13 cellular contexts compared by ENCODE assay signal in the genomic region with DNA sequence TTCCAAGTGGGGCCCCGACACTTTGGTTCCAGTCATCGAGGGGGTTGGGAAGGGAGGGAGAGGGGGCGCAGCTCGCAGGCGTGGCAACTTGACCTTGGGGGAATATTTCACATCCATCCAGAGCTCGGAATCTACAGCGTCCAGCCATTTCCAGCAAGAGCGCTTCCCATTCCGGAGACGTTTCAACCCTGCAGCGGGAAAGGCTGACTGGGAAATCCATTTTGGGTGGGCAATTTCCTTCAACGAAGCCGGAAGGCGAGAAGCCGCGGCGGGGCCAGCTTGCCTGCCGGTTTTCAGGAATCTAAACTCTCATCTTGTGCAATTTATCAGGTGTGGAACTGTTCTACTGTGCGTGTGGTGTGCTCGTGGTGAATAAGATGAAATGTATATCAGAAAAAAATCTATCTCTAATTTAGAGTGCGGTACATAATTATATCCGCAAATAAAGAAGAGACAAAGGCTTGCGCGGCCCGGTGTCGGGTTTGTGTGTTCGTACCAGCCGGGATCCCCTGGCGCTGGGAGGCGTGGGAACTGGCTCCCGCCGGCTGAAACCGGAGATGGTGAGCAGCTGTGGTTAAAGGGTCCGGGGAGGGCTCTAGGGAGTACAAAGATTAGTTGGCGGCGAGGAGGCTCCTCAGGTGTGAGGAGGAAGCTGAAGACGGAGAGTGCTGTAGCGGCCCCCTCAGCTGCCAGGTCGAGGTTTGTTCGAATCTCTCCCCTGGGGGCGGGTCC. TPM values are rescaled to one million over a fixed set of nuclear protein-coding genes. Genes with fewer than 3 reads are reported as not detected.
DNase-seq lines count a peak whose midpoint lies in the region; ATAC-seq and TF ChIP-seq lines count a peak whose summit lies in the region.
"Had no signal": no experiment of that assay in that cellular context is flagged by ENCODE, and none has a peak within 500 bp of the region (broad histone marks: within the 10 kb centered on the region; RNA-seq: fewer than 3 reads in every experiment).

No MANE protein-coding gene starts in this region.

- intact Hi-C loops in activated T-helper 1 cell treated with anti-CD3 and anti-CD28 coated beads, Interleukin-12 subunit alpha, Interleukin-12 subunit beta, Interleukin-2, Interleukin-4 antibody, amounts not matched to agents 30 ng/mL and 10 ng/mL and 1 ng/mL, durations not matched to agents 14 hours and 24 hours and 36 hours (cut with micrococcal nuclease): no loop called here

- peak overlapping the region; percentile 48 for H3K4me3 Mint-ChIP-seq in activated T-helper 1 cell treated with anti-CD3 and anti-CD28 coated beads, Interleukin-12 subunit alpha, Interleukin-12 subunit beta, Interleukin-2, Interleukin-4 antibody, amounts not matched to agents 30 ng/mL and 10 ng/mL and 1 ng/mL, durations not matched to agents 14 hours and 24 hours and 36 hours
- peak overlapping the region in 2 of 3 experiments; percentile 19 to 56 for H3K4me3 Mint-ChIP-seq in nephron

- H3K9me3 Mint-ChIP-seq in activated T-helper 1 cell treated with anti-CD3 and anti-CD28 coated beads, Interleukin-12 subunit alpha, Interleukin-12 subunit beta, Interleukin-2, Interleukin-4 antibody, amounts not matched to agents 30 ng/mL and 10 ng/mL and 1 ng/mL, durations not matched to agents 14 hours and 24 hours and 36 hours: peaks cover 8% of the 10 kb centered on the region
- H3K9me3 Mint-ChIP-seq in nephron: peaks cover 2% of the 10 kb centered on the region

- peaks cover 5% of the 10 kb centered on the region for H3K36me3 Mint-ChIP-seq in activated T-helper 1 cell treated with anti-CD3 and anti-CD28 coated beads, Interleukin-12 subunit alpha, Interleukin-12 subunit beta, Interleukin-2, Interleukin-4 antibody, amounts not matched to agents 30 ng/mL and 10 ng/mL and 1 ng/mL, durations not matched to agents 14 hours and 24 hours and 36 hours (ENCODE audit: low read depth)
- no peaks in the 10 kb centered on the region for H3K36me3 Mint-ChIP-seq in nephron (ENCODE audit: low read depth)

- H3K27me3 Mint-ChIP-seq in activated T-helper 1 cell treated with anti-CD3 and anti-CD28 coated beads, Interleukin-12 subunit alpha, Interleukin-12 subunit beta, Interleukin-2, Interleukin-4 antibody, amounts not matched to agents 30 ng/mL and 10 ng/mL and 1 ng/mL, durations not matched to agents 14 hours and 24 hours and 36 hours (ENCODE audit: insufficient read depth): peaks cover 83% of the 10 kb centered on the region
- peaks cover 100% of the 10 kb centered on the region for H3K27me3 Mint-ChIP-seq in nephron (ENCODE audit: low read depth)

- no peak for ATAC-seq in HG02970 (IDR thresholded peaks at IDR 0.05; ENCODE audit: low FRiP score, unreplicated experiment)
- no peak for ATAC-seq in HG03460 (IDR thresholded peaks at IDR 0.05; ENCODE audit: unreplicated experiment)
- ATAC-seq: A549, esophagus mucosa had no signal

- peak overlapping the region; percentile 84 for H3K27ac Mint-ChIP-seq in activated T-helper 1 cell treated with anti-CD3 and anti-CD28 coated beads, Interleukin-12 subunit alpha, Interleukin-12 subunit beta, Interleukin-2, Interleukin-4 antibody, amounts not matched to agents 30 ng/mL and 10 ng/mL and 1 ng/mL, durations not matched to agents 14 hours and 24 hours and 36 hours
- no peak overlapping the region for H3K27ac Mint-ChIP-seq in nephron

- TF ChIP-seq CTCF in nephron (IDR thresholded peaks at IDR 0.05; ENCODE audit: unreplicated experiment in 3 of 3): no peak

- DNase-seq in NCI-H187 (lab: John Stamatoyannopoulos, UW) (peak; percentile 49 to 67), NCI-H187 treated with DMSO at 0.1 percent for 48 hours (lab: John Stamatoyannopoulos, UW) (no peak), NCI-H1092 treated with DMSO at 0.1 percent for 48 hours (lab: John Stamatoyannopoulos, UW) (peak; percentile 39), OCI-M2 (lab: John Stamatoyannopoulos, UW; ENCODE audit: unreplicated experiment) (no peak)
- no peak for DNase-seq in activated T-helper 1 cell treated with anti-CD3 and anti-CD28 coated beads, Interleukin-12 subunit alpha, Interleukin-12 subunit beta, Interleukin-2, Interleukin-4 antibody, amounts not matched to agents 30 ng/mL and 10 ng/mL and 1 ng/mL, durations not matched to agents 14 hours and 24 hours and 36 hours (ENCODE audit: low spot score)
- DNase-seq: midbrain; SHP77 treated with DMSO at 0.1 percent for 48 hours; stimulated activated CD4-positive, alpha-beta T cell treated with anti-CD3 and anti-CD28 coated beads, Interleukin-4, amount 100 ng/mL, for 24 hours had no signal

- H3K4me1 Mint-ChIP-seq in activated T-helper 1 cell treated with anti-CD3 and anti-CD28 coated beads, Interleukin-12 subunit alpha, Interleukin-12 subunit beta, Interleukin-2, Interleukin-4 antibody, amounts not matched to agents 30 ng/mL and 10 ng/mL and 1 ng/mL, durations not matched to agents 14 hours and 24 hours and 36 hours (ENCODE audit: low read depth): peaks cover 58% of the 10 kb centered on the region
- H3K4me1 Mint-ChIP-seq in nephron: peaks cover 22% of the 10 kb centered on the region

RNA-seq across cellular contexts. Expression of gene SLC32A1, which starts 4.8 kb away (rescaled TPM):
- total RNA-seq in activated T-helper 1 cell treated with anti-CD3 and anti-CD28 coated beads, Interleukin-12 subunit alpha, Interleukin-12 subunit beta, Interleukin-2, Interleukin-4 antibody, amounts not matched to agents 30 ng/mL and 10 ng/mL and 1 ng/mL, durations not matched to agents 14 hours and 24 hours and 36 hours: not detected in 2 replicates
- total RNA-seq: esophagus mucosa had no signal

RNA-seq across cellular contexts. Expression of gene ACTR5, which starts 19.2 kb away (rescaled TPM):
- 14.9 and 15.2 TPM in 2 replicates for total RNA-seq in activated T-helper 1 cell treated with anti-CD3 and anti-CD28 coated beads, Interleukin-12 subunit alpha, Interleukin-12 subunit beta, Interleukin-2, Interleukin-4 antibody, amounts not matched to agents 30 ng/mL and 10 ng/mL and 1 ng/mL, durations not matched to agents 14 hours and 24 hours and 36 hours

Comparison
In these comparisons a context has a peak if more than half of its experiments do, and no peak if none do; other contexts are left out.
1. DNase-seq: peak in NCI-H187 (2 of 2) and NCI-H1092 treated with DMSO at 0.1 percent for 48 hours (single experiment); none in NCI-H187 treated with DMSO at 0.1 percent for 48 hours (single experiment), activated T-helper 1 cell treated with anti-CD3 and anti-CD28 coated beads, Interleukin-12 subunit alpha, Interleukin-12 subunit beta, Interleukin-2, Interleukin-4 antibody, amounts not matched to agents 30 ng/mL and 10 ng/mL and 1 ng/mL, durations not matched to agents 14 hours and 24 hours and 36 hours (single experiment) and OCI-M2 (single experiment).